ENCODE assay signal across 8 cellular contexts in genomic region chr16:89216315-89217137, GRCh38. TPM values are rescaled to one million over a fixed set of nuclear protein-coding genes. Genes with fewer than 3 reads are reported as not detected.
DNase-seq lines count a peak whose midpoint lies in the region; ATAC-seq and TF ChIP-seq lines count a peak whose summit lies in the region.

No MANE protein-coding gene starts in this region.

- peaks cover 2% of the 10 kb centered on the region for H3K36me3 Mint-ChIP-seq in neural progenitor cell
- peaks cover 3% of the 10 kb centered on the region for H3K36me3 Mint-ChIP-seq in stimulated activated naive CD8-positive, alpha-beta T cell treated with anti-CD3 and anti-CD28 coated beads, Interleukin-15, Interleukin-2, amounts not matched to agents 100 ng/mL and 50 ng/mL, for 24 hours (ENCODE audit: low read depth)

- H3K9me3 ChIP-seq in ES-I3 (ENCODE audit: control insufficient read depth, insufficient read depth, low read length), result no peaks in the 10 kb centered on the region
- H3K9me3 ChIP-seq in SJCRH30 (replicated peaks), result no peaks in the 10 kb centered on the region
- H3K9me3 ChIP-seq in neural progenitor cell (ENCODE audit: low read depth), result no peaks in the 10 kb centered on the region

- peaks cover 22% of the 10 kb centered on the region for H3K79me2 ChIP-seq in neural progenitor cell (ENCODE audit: low read depth)

- H3K36me3 ChIP-seq in ES-I3 (ENCODE audit: insufficient read depth, low read length) (peaks cover 4% of the 10 kb centered on the region; the same call in 1 of the 2 replicates), SJCRH30 (peaks cover 17% of the 10 kb centered on the region), neural progenitor cell (no peaks in the 10 kb centered on the region)

- peaks cover 3% of the 10 kb centered on the region for H4K20me1 ChIP-seq in neural progenitor cell (ENCODE audit: low read depth)

- TF ChIP-seq CTCF in neural progenitor cell (IDR thresholded peaks at IDR 0.05), result peak; percentile 80

- peak overlapping the region; percentile 98 for H3K4me3 ChIP-seq in SJCRH30
- peak overlapping the region; percentile 87 for H3K4me3 ChIP-seq in neural progenitor cell

- H3K4me1 ChIP-seq in ES-I3 (ENCODE audit: insufficient read depth, low read length), result no peaks in the 10 kb centered on the region
- peaks cover 3% of the 10 kb centered on the region; the same call in 1 of the 2 replicates for H3K4me1 ChIP-seq in SJCRH30
- H3K4me1 ChIP-seq in neural progenitor cell, result peaks cover 3% of the 10 kb centered on the region

- H3K9ac ChIP-seq in ES-I3 (ENCODE audit: low read depth, low read length) (peak overlapping the region; percentile 78), neural progenitor cell (peak overlapping the region; percentile 84)

- peaks cover under 1% of the 10 kb centered on the region for H3K27me3 Mint-ChIP-seq in neural progenitor cell (ENCODE audit: insufficient read depth, low read depth)
- H3K27me3 Mint-ChIP-seq in stimulated activated naive CD8-positive, alpha-beta T cell treated with anti-CD3 and anti-CD28 coated beads, Interleukin-15, Interleukin-2, amounts not matched to agents 100 ng/mL and 50 ng/mL, for 24 hours, result no peaks in the 10 kb centered on the region

- DNase-seq in KBM-7, result peak; percentile 84
- DNase-seq in SJCRH30, result peak; percentile 81 to 90
- peak; percentile 41 to 78 (median 57) for DNase-seq in activated naive CD4-positive, alpha-beta T cell (lab: John Stamatoyannopoulos, UW)
- DNase-seq in foreskin melanocyte, result peak; percentile 64
- DNase-seq in neural progenitor cell (ENCODE audit: low spot score), result peak; percentile 88

- H3K4me1 Mint-ChIP-seq in neural progenitor cell, result peaks cover 12% of the 10 kb centered on the region
- peaks cover 22% of the 10 kb centered on the region for H3K4me1 Mint-ChIP-seq in stimulated activated naive CD8-positive, alpha-beta T cell treated with anti-CD3 and anti-CD28 coated beads, Interleukin-15, Interleukin-2, amounts not matched to agents 100 ng/mL and 50 ng/mL, for 24 hours (ENCODE audit: low read depth)

- H2AFZ ChIP-seq in neural progenitor cell (replicated peaks), result no peak overlapping the region

- no peaks in the 10 kb centered on the region for H3K27me3 ChIP-seq in SJCRH30
- no peaks in the 10 kb centered on the region for H3K27me3 ChIP-seq in neural progenitor cell

- no peaks in the 10 kb centered on the region for H3K9me3 Mint-ChIP-seq in neural progenitor cell
- no peaks in the 10 kb centered on the region for H3K9me3 Mint-ChIP-seq in stimulated activated naive CD8-positive, alpha-beta T cell treated with anti-CD3 and anti-CD28 coated beads, Interleukin-15, Interleukin-2, amounts not matched to agents 100 ng/mL and 50 ng/mL, for 24 hours

- no peak overlapping the region for H3K27ac Mint-ChIP-seq in neural progenitor cell
- peak overlapping the region; percentile 85 for H3K27ac Mint-ChIP-seq in stimulated activated naive CD8-positive, alpha-beta T cell treated with anti-CD3 and anti-CD28 coated beads, Interleukin-15, Interleukin-2, amounts not matched to agents 100 ng/mL and 50 ng/mL, for 24 hours

- peak overlapping the region; percentile 93 for H3K4me3 Mint-ChIP-seq in neural progenitor cell
- peak overlapping the region; percentile 82 for H3K4me3 Mint-ChIP-seq in stimulated activated naive CD8-positive, alpha-beta T cell treated with anti-CD3 and anti-CD28 coated beads, Interleukin-15, Interleukin-2, amounts not matched to agents 100 ng/mL and 50 ng/mL, for 24 hours

- in situ Hi-C loops in KBM-7 (cut with MboI; ENCODE audit: low pct_unique_long_range_greater_than_20kb, low sequenced_read_pairs), result no loop called here

- H3F3A ChIP-seq in neural progenitor cell (ENCODE audit: low read depth), result peaks cover 6% of the 10 kb centered on the region

- H3K4me2 ChIP-seq in neural progenitor cell, result peak overlapping the region; percentile 85

- H3K27ac ChIP-seq in SJCRH30, result peak overlapping the region; percentile 75
- no peak overlapping the region for H3K27ac ChIP-seq in neural progenitor cell

- ATAC-seq in GM19351 (IDR thresholded peaks at IDR 0.05; ENCODE audit: unreplicated experiment), result no peak

RNA-seq across cellular contexts. Expression of gene ZNF778, which starts 1.0 kb away (rescaled TPM):
- 24.1 and 33.5 TPM in 2 replicates for total RNA-seq in SJCRH30 (2014; rRNA removed; shearing (Covaris generic))
- total RNA-seq in neural progenitor cell (ENCODE audit: low replicate concordance), result 21.5 and 26.1 TPM in 2 replicates

RNA-seq across cellular contexts. Expression of gene SLC22A31, which starts 16.2 kb away (rescaled TPM):
- total RNA-seq in SJCRH30 (2014; rRNA removed; shearing (Covaris generic)), result 0.18 TPM in 1 of 2 replicates, not detected in the other
- total RNA-seq in neural progenitor cell (ENCODE audit: low replicate concordance), result 0.87 TPM in 1 of 2 replicates, not detected in the other

RNA-seq across cellular contexts. Expression of gene CDH15, which starts 45.0 kb away (rescaled TPM):
- total RNA-seq in SJCRH30 (2014; rRNA removed; shearing (Covaris generic)), result 162 and 186 TPM in 2 replicates
- total RNA-seq in neural progenitor cell (ENCODE audit: low replicate concordance), result not detected in 2 replicates

Comparison
In these comparisons a context has a peak if more than half of its experiments do, and no peak if none do; other contexts are left out.
1. RNA of gene CDH15, which starts 45.0 kb away (total RNA-seq): 162 to 186 TPM in SJCRH30; not detected in neural progenitor cell; every median in the first group is over 100 times any median in the second.
2. Peak in every context shown above with its lines, with median percentiles within 50 percentile points of each other: DNase-seq.